28 cellular contexts compared by ENCODE assay signal in the genomic region with DNA sequence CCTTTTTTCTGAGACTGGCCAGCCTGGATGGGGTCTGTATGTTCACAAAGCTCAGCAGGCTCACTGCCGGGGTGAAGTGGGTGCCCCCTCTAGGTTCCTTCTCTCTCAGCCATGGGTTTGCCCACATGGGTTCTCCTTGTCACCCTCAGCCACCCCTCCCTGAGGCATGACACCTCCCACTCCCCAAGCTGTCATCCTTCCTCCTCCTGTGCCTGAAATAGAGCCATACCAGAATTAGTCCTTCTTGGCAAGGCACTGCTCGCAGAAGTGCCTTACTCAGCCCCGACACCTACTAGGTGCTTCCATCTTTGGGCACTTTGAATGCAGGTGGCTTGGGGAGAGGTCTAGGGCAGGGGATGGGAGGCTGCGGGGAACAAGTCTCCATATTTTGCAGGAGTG.
"Had no signal": no experiment of that assay in that cellular context is flagged by ENCODE, and none has a peak within 500 bp of the region (broad histone marks: within the 10 kb centered on the region; RNA-seq: fewer than 3 reads in every experiment).

No MANE protein-coding gene starts in this region.

- H3K4me3 Mint-ChIP-seq: effector memory CD8-positive, alpha-beta T cell; memory B cell; mesothelial cell of epicardium; natural killer cell treated with Interleukin-12 subunit alpha and Interleukin-12 subunit beta and Interleukin-15 and Interleukin-18, amount 100 ng/mL, for 72 hours; neural crest cell; stimulated activated naive B cell treated with anti-CD40 and anti-IgM and Interleukin-4, amounts not matched to agents 10 μg/mL and 1 μg/mL and 100 μg/mL, for 72 hours; stimulated activated naive CD8-positive, alpha-beta T cell treated with anti-CD3 and anti-CD28 coated beads, Interleukin-15, Interleukin-2, amounts not matched to agents 100 ng/mL and 50 ng/mL, for 24 hours had no signal

- H3K36me3 Mint-ChIP-seq: memory B cell; mesothelial cell of epicardium; natural killer cell treated with Interleukin-12 subunit alpha and Interleukin-12 subunit beta and Interleukin-15 and Interleukin-18, amount 100 ng/mL, for 72 hours had no signal

- ATAC-seq: effector memory CD8-positive, alpha-beta T cell; left lobe of liver; mucosa of descending colon; natural killer cell treated with Interleukin-12 subunit alpha and Interleukin-12 subunit beta and Interleukin-15 and Interleukin-18, amount 100 ng/mL, for 72 hours; right cardiac atrium; stimulated activated naive B cell treated with anti-CD40 and anti-IgM and Interleukin-4, amounts not matched to agents 10 μg/mL and 1 μg/mL and 100 μg/mL, for 72 hours; upper lobe of right lung had no signal

- H3K9me3 ChIP-seq: neutrophil, prostate gland, transverse colon had no signal

- H3K27ac Mint-ChIP-seq: memory B cell; mesothelial cell of epicardium; naive B cell; natural killer cell treated with Interleukin-12 subunit alpha and Interleukin-12 subunit beta and Interleukin-15 and Interleukin-18, amount 100 ng/mL, for 72 hours; stimulated activated naive B cell treated with anti-CD40 and anti-IgM and Interleukin-4, amounts not matched to agents 10 μg/mL and 1 μg/mL and 100 μg/mL, for 72 hours; stimulated activated naive CD8-positive, alpha-beta T cell treated with anti-CD3 and anti-CD28 coated beads, Interleukin-15, Interleukin-2, amounts not matched to agents 100 ng/mL and 50 ng/mL, for 24 hours had no signal

- DNase-seq: effector memory CD8-positive, alpha-beta T cell; erythroblast; esophagus squamous epithelium; foreskin melanocyte; mucosa of descending colon; naive B cell; right cardiac atrium; sigmoid colon; stimulated activated CD4-positive, alpha-beta T cell treated with anti-CD3 and anti-CD28 coated beads, Interleukin-4, amount 100 ng/mL, for 4 hours; stimulated activated naive B cell treated with anti-CD40 and anti-IgM and Interleukin-4, amounts not matched to agents 10 μg/mL and 1 μg/mL and 100 μg/mL, for 72 hours; transverse colon; upper lobe of right lung; uterus had no signal

- H3K27me3 Mint-ChIP-seq: memory B cell; naive B cell; stimulated activated naive B cell treated with anti-CD40 and anti-IgM and Interleukin-4, amounts not matched to agents 10 μg/mL and 1 μg/mL and 100 μg/mL, for 72 hours; stimulated activated naive CD8-positive, alpha-beta T cell treated with anti-CD3 and anti-CD28 coated beads, Interleukin-15, Interleukin-2, amounts not matched to agents 100 ng/mL and 50 ng/mL, for 24 hours had no signal

- H3K4me1 Mint-ChIP-seq: mesothelial cell of epicardium, neural crest cell had no signal

- H3K36me3 ChIP-seq: esophagus squamous epithelium, neutrophil, prostate gland, sigmoid colon, suprapubic skin, transverse colon, upper lobe of right lung, uterus had no signal

- H3K27me3 ChIP-seq: neutrophil, sigmoid colon, suprapubic skin, transverse colon, upper lobe of right lung, uterus had no signal

- H3K4me2 ChIP-seq: hepatocyte had no signal

- H3K79me2 ChIP-seq: hepatocyte, parathyroid adenoma had no signal

- H3K9ac ChIP-seq: parathyroid adenoma had no signal

- H3K9me3 Mint-ChIP-seq: effector memory CD8-positive, alpha-beta T cell; mesothelial cell of epicardium; natural killer cell treated with Interleukin-12 subunit alpha and Interleukin-12 subunit beta and Interleukin-15 and Interleukin-18, amount 100 ng/mL, for 72 hours; neural crest cell had no signal

- H3K27ac ChIP-seq: coronary artery, esophagus squamous epithelium, hepatocyte, neutrophil, parathyroid adenoma, prostate gland, sigmoid colon, suprapubic skin, transverse colon, upper lobe of right lung, uterus had no signal

- H3K4me1 ChIP-seq: esophagus squamous epithelium, parathyroid adenoma, prostate gland, sigmoid colon, transverse colon, upper lobe of right lung, uterus had no signal

- H2AFZ ChIP-seq: hepatocyte, parathyroid adenoma had no signal

- H3K4me3 ChIP-seq: coronary artery, esophagus squamous epithelium, hepatocyte, lung, mucosa of descending colon, prostate gland, sigmoid colon, suprapubic skin, transverse colon, upper lobe of right lung, uterus had no signal

- FAIRE-seq: endometrium, kidney had no signal
